ENCODE assay signal across 8 cellular contexts in genomic region chr1:149832316-149833126, GRCh38. TPM values are rescaled to one million over a fixed set of nuclear protein-coding genes. Genes with fewer than 3 reads are reported as not detected.
A peak's percentile ranks its signal among the peaks of the same experiment; 100 is the strongest.
DNase-seq lines count a peak whose midpoint lies in the region; ATAC-seq, FAIRE-seq and TF ChIP-seq lines count a peak whose summit lies in the region.
"Not testable (repeated sequence)": the region's sequence is repeated elsewhere in the genome, so short reads cannot be mapped to it uniquely, and the experiment has no call there.
"Had no signal": no experiment of that assay in that cellular context is flagged by ENCODE, and none has a peak within 500 bp of the region (broad histone marks: within the 10 kb centered on the region; RNA-seq: fewer than 3 reads in every experiment).

No MANE protein-coding gene starts in this region.

- not testable (repeated sequence) for H2BK15ac ChIP-seq in IMR-90 (ENCODE audit: low read depth, low read length)

- H2BK20ac ChIP-seq in IMR-90 (ENCODE audit: low read depth, low read length): not testable (repeated sequence)

- not testable (repeated sequence) for TF ChIP-seq RAD21 in IMR-90 (IDR thresholded peaks at IDR 0.05; ENCODE audit: low read length); K562 (CRISPR knock-in tag; conservative IDR thresholded peaks at IDR 0.05 in 1 of 2, IDR thresholded peaks at IDR 0.05 in 1 of 2)

- ATAC-seq in GM18858 (IDR thresholded peaks at IDR 0.05; ENCODE audit: unreplicated experiment) (peak; percentile 52), GM19468 (IDR thresholded peaks at IDR 0.05; ENCODE audit: extremely low read depth, unreplicated experiment) (peak; percentile 33), HG02623 (IDR thresholded peaks at IDR 0.05; ENCODE audit: unreplicated experiment) (peak; percentile 58), HG03097 (IDR thresholded peaks at IDR 0.05; ENCODE audit: low FRiP score, unreplicated experiment) (peak; percentile 67), IMR-90 (ENCODE audit: low read depth) (peak; percentile 73), K562 (peak; percentile 81), lung (ENCODE audit: insufficient read depth, low FRiP score) (peak; percentile 92)

- not testable (repeated sequence) for H3K23ac ChIP-seq in IMR-90 (ENCODE audit: low read depth, low read length)

- not testable (repeated sequence) for H4K8ac ChIP-seq in IMR-90 (ENCODE audit: low read depth in 2 of 2, low read length in 2 of 2)

- not testable (repeated sequence) for H3K9me3 ChIP-seq in IMR-90 (ENCODE audit: control insufficient read depth, insufficient read depth, low read length); K562 (replicated peaks; ENCODE audit: control insufficient read depth, insufficient read depth, low read depth, low read length); lung (ENCODE audit: control insufficient read depth in 2 of 2, insufficient read depth in 1 of 2, low read length in 1 of 2)

- intact Hi-C loops in IMR-90 (cut with micrococcal nuclease); K562 (cut with micrococcal nuclease): not testable (repeated sequence)

- H3K27ac ChIP-seq in IMR-90 (ENCODE audit: insufficient read depth, low read length); K562 (ENCODE audit: extremely low read depth, low read depth, low read length); lung (ENCODE audit: low read depth in 1 of 2, low read length in 1 of 2): not testable (repeated sequence)

- POLR2A ChIA-PET in IMR-90 (lab: Charles Lee; ENCODE audit: unreplicated experiment); K562 (lab: Yijun Ruan, JAX): not testable (repeated sequence)

- not testable (repeated sequence) for TF ChIP-seq EP300 in K562 (IDR thresholded peaks at IDR 0.05; ENCODE audit: low read length)

- TF ChIP-seq POLR2A in IMR-90 (IDR thresholded peaks at IDR 0.05; ENCODE audit: low read depth, low read length); K562 (conservative IDR thresholded peaks at IDR 0.05): not testable (repeated sequence)

- H3K4me1 ChIP-seq in IMR-90 (ENCODE audit: control insufficient read depth, insufficient read depth, low read length); K562 (replicated peaks in 1 of 2; ENCODE audit: control insufficient read depth in 2 of 2, insufficient read depth in 2 of 2, low read length in 2 of 2); lung (ENCODE audit: control insufficient read depth in 2 of 2, insufficient read depth in 2 of 2, low read length in 2 of 2): not testable (repeated sequence)

- H2AK5ac ChIP-seq in IMR-90 (ENCODE audit: low read depth, low read length): not testable (repeated sequence)

- TF ChIP-seq CTCF in IMR-90 (conservative IDR thresholded peaks at IDR 0.05; ENCODE audit: low read depth, low read length); K562 (IDR thresholded peaks at IDR 0.05 in 2 of 3, conservative IDR thresholded peaks at IDR 0.05 in 1 of 3; ENCODE audit: insufficient read depth in 2 of 3, low read depth in 1 of 3, low read length in 3 of 3); lung (IDR thresholded peaks at IDR 0.05; ENCODE audit: control extremely low read depth, extremely low read depth): not testable (repeated sequence)

- H3K79me1 ChIP-seq in IMR-90 (ENCODE audit: low read depth in 1 of 2, low read length in 2 of 2): not testable (repeated sequence)

- H4K5ac ChIP-seq in IMR-90 (ENCODE audit: low read depth, low read length): not testable (repeated sequence)

- H3K27me3 ChIP-seq in IMR-90 (ENCODE audit: control insufficient read depth, insufficient read depth, low read length); K562 (ENCODE audit: control insufficient read depth in 2 of 2, insufficient read depth in 2 of 2, low read length in 2 of 2); lung (ENCODE audit: control insufficient read depth, insufficient read depth): not testable (repeated sequence)

- not testable (repeated sequence) for H3K4me2 ChIP-seq in IMR-90 (ENCODE audit: low read depth, low read length); K562 (ENCODE audit: insufficient read depth, low read length)

- not testable (repeated sequence) for H3K4me3 ChIP-seq in IMR-90 (ENCODE audit: insufficient read depth, low read depth, low read length); K562; lung

- H3K36me3 ChIP-seq in IMR-90 (ENCODE audit: control insufficient read depth, insufficient read depth, low read length); K562 (ENCODE audit: control insufficient read depth, insufficient read depth, low read length); lung (ENCODE audit: control insufficient read depth in 2 of 2, insufficient read depth in 2 of 2, low read length in 2 of 2): not testable (repeated sequence)

- H2AK9ac ChIP-seq in IMR-90 (replicated peaks; ENCODE audit: low read depth, low read length, poor library complexity): not testable (repeated sequence)

- H4K20me1 ChIP-seq in IMR-90 (ENCODE audit: insufficient read depth, low read length); K562 (replicated peaks; ENCODE audit: control insufficient read depth, insufficient read depth, low read length): not testable (repeated sequence)

- CTCF ChIA-PET in IMR-90 (lab: Yijun Ruan, JAX); K562 (lab: Yijun Ruan, JAX; ENCODE audit: low intra/inter-chr PET ratio): not testable (repeated sequence)

- not testable (repeated sequence) for H2AFZ ChIP-seq in IMR-90 (replicated peaks; ENCODE audit: low read length, poor library complexity); K562 (ENCODE audit: low read depth, low read length)

- H3K9me1 ChIP-seq in IMR-90 (ENCODE audit: insufficient read depth, low read length); K562 (ENCODE audit: control insufficient read depth, insufficient read depth, low read length): not testable (repeated sequence)

- H3K56ac ChIP-seq in IMR-90 (ENCODE audit: extremely low read depth, insufficient read depth, low read length): not testable (repeated sequence)

- no CpG with 5 or more reads among the region's 55 CpGs for WGBS in IMR-90 (ENCODE audit: extremely low coverage in 2 of 2, insufficient read length in 1 of 2), 2 experiments
- WGBS in K562 (ENCODE audit: insufficient coverage, low coverage, missing lambda C conversion rate): no CpG with 5 or more reads among the region's 55 CpGs
- no CpG with 5 or more reads among the region's 55 CpGs for WGBS in lung, 2 donors

- H3K4ac ChIP-seq in IMR-90 (ENCODE audit: low read depth, low read length): not testable (repeated sequence)

- H2BK5ac ChIP-seq in IMR-90 (ENCODE audit: low read depth, low read length, poor library complexity, severe bottlenecking): not testable (repeated sequence)

- H4K91ac ChIP-seq in IMR-90 (ENCODE audit: insufficient read depth, low read depth, low read length): not testable (repeated sequence)

- not testable (repeated sequence) for H3K18ac ChIP-seq in IMR-90 (ENCODE audit: low read depth, low read length)

- FAIRE-seq in K562 (lab: Jason Lieb, UNC): not testable (repeated sequence)

- not testable (repeated sequence) for H2BK120ac ChIP-seq in IMR-90 (ENCODE audit: low read depth, low read length)

- not testable (repeated sequence) for H3K14ac ChIP-seq in IMR-90 (replicated peaks; ENCODE audit: low read depth, low read length)

- not testable (repeated sequence) for DNase-seq in IMR-90; K562 (ENCODE audit: extremely low read depth in 1 of 4, low spot score in 3 of 4); lung (ENCODE audit: low spot score)

- TSS peak; percentile 91 for BruUV-seq in IMR-90 (replicated peaks; lab: Mats Ljungman, UMichigan)
- BruUV-seq in K562 (replicated peaks; lab: Mats Ljungman, UMichigan): TSS peak; percentile 78

- H3K79me2 ChIP-seq in K562 (ENCODE audit: control insufficient read depth, insufficient read depth, low read length): not testable (repeated sequence)

- not testable (repeated sequence) for H3K9ac ChIP-seq in IMR-90 (ENCODE audit: low read depth, low read length); K562 (ENCODE audit: insufficient read depth in 1 of 2, low read depth in 2 of 2, low read length in 2 of 2)

- dilution Hi-C loops in IMR-90 (cut with HindIII; ENCODE audit: low sequenced_read_pairs, unreplicated experiment): not testable (repeated sequence)

- in situ Hi-C loops in IMR-90 (cut with MboI; ENCODE audit: low sequenced_read_pairs); K562 (cut with MboI): not testable (repeated sequence)

RNA-seq across cellular contexts. Expression of gene FCGR1A, which starts 50.0 kb away (rescaled TPM):
- total RNA-seq in IMR-90 (2012; rRNA removed) (not detected in 2 replicates), K562 (2014; rRNA removed) (not detected in 2 replicates), K562 (2014; rRNA removed; fragmentation: Illumina TruSeq; extraction: Trizol) (not detected in 2 replicates), K562 (2015; rRNA removed; fragmentation: Illumina TruSeq; extraction: Trizol) (0.19 and 0.29 TPM in 2 replicates), K562 (2021) (not detected in 2 replicates), lung (10 to 100 TPM; 11.5 to 25.8 TPM)
- polyA plus RNA-seq in IMR-90 (2012; rRNA removed) (not detected in 2 replicates), K562 (2011; rRNA removed) (0.13 and 0.18 TPM in 2 replicates), K562 (2014; fragmentation: Illumina TruSeq; extraction: Trizol) (0.10 and 0.17 TPM in 2 replicates), K562 (2014; fragmentation: Nextera tagmentation; extraction: Ambion mirVana) (under 1 TPM; 0.14 to 0.23 TPM), K562 (2014; rRNA removed) (0.20 and 0.46 TPM in 2 replicates), lung (10 to 100 TPM; 78.0 to 94.4 TPM)
- polyA plus RNA-seq in IMR-90 (2012; cell fraction: cytosol; rRNA removed): not detected in 2 replicates
- polyA plus RNA-seq in IMR-90 (2012; cell fraction: nucleus; rRNA removed; ENCODE audit: low replicate concordance): not detected in 2 replicates
- 0.32 and 0.44 TPM in 2 replicates for total RNA-seq in K562 (2011; cell fraction: chromatin; rRNA removed; ENCODE audit: low replicate concordance)
- total RNA-seq in K562 (2011; cell fraction: nucleolus; rRNA removed): 0.50 TPM in 1 of 2 replicates, not detected in the other
- total RNA-seq in K562 (2011; cell fraction: nucleoplasm; rRNA removed): 0.29 TPM in 1 of 2 replicates, not detected in the other
- 0.04 TPM in 1 of 2 replicates, not detected in the other for polyA plus RNA-seq in K562 (2011; cell fraction: cytosol; rRNA removed)
- polyA plus RNA-seq in K562 (2011; cell fraction: nucleus; rRNA removed): 0.17 TPM in 1 of 2 replicates, not detected in the other
- 0.17 and 4.4 TPM in 2 replicates for polyA plus RNA-seq in K562 (2012)
- not detected in 2 replicates for polyA minus RNA-seq in K562 (2011; rRNA and poly(A)+ RNA removed)
- polyA minus RNA-seq in K562 (2011; cell fraction: cytosol; rRNA and poly(A)+ RNA removed): not detected in 2 replicates
- polyA minus RNA-seq in K562 (2011; cell fraction: nucleus; rRNA and poly(A)+ RNA removed): 0.40 and 0.44 TPM in 2 replicates
- total RNA-seq: H1 had no signal
- polyA plus RNA-seq: H1 had no signal

Comparison
In these comparisons a context has a peak if more than half of its experiments do, and no peak if none do; other contexts are left out.
1. ATAC-seq: peak in every context shown above with its lines; median percentile 92 in lung; 81 in K562; 73 in IMR-90; 67 in HG03097; 58 in HG02623; 52 in GM18858; 33 in GM19468.
2. RNA of gene FCGR1A, which starts 50.0 kb away (total RNA-seq): 11.5 to 25.8 TPM in lung; 0.19 to 0.50 TPM in K562 and not detected in IMR-90; every median in the first group is over 4 times any median in the second.